ENCODE assay signal across 30 cellular contexts in the genomic region with DNA sequence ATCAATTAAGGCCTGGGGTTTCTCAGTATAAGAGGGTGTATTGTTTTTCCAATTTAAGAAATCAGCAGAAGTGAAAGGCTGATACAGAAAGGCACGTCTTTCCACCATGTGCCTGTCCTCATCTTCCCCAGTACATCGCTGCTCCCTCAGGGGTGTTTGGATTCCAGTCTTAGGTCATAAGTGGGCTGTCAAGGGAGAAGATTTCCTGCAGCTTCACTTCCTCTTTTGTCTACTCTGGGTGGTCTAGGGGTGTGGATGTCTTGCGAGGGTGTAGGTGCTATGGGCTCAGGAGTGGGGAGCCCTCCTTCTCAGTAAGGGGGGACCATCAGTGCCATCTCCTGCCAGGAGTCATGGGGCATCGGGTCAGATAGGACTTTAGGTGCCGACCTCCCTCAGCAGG.
"Had no signal": no experiment of that assay in that cellular context is flagged by ENCODE, and none has a peak within 500 bp of the region (broad histone marks: within the 10 kb centered on the region; RNA-seq: fewer than 3 reads in every experiment).

No MANE protein-coding gene starts in this region.

- DNase-seq: activated CD4-positive, alpha-beta memory T cell treated with anti-CD3 and anti-CD28 coated beads for 36 hours; activated CD4-positive, alpha-beta T cell treated with anti-CD3 and anti-CD28 coated beads, Interleukin-2, amount 10 ng/mL, durations not matched to agents 7 days and 5 days; activated CD4-positive, CD25-positive, alpha-beta regulatory T cell; activated CD8-positive, alpha-beta memory T cell treated with anti-CD3 and anti-CD28 coated beads for 24 hours; activated effector memory CD4-positive, alpha-beta T cell treated with anti-CD3 and anti-CD28 coated beads, Interleukin-2, amount 50 U/mL, for 16 hours; activated naive CD4-positive, alpha-beta T cell treated with Interleukin-2 at 50 U/mL for 16 hours; activated naive CD8-positive, alpha-beta T cell treated with anti-CD3 and anti-CD28 coated beads, Interleukin-2, amount 50 U/mL, for 24 hours; activated T-cell treated with anti-CD3 and anti-CD28 coated beads, Interleukin-2, amount 50 U/mL, for 4 hours; amniotic stem cell; body of pancreas; central memory CD4-positive, alpha-beta T cell; MG63; NCI-H1092 treated with DMSO at 0.1 percent for 48 hours; NCI-H1417 treated with DMSO at 0.1 percent for 48 hours; NCI-H1694; NCI-H2029; NCI-H2107; NCI-H2171 treated with DMSO at 0.1 percent for 48 hours; NCI-H226; NCI-H526; NCI-H774; RPMI8226; T-cell had no signal

- H3K9me3 ChIP-seq: ascending aorta, body of pancreas, MG63 had no signal

- H3K27me3 ChIP-seq: ascending aorta, body of pancreas, MG63 had no signal

- H3K4me1 ChIP-seq: ascending aorta, body of pancreas had no signal

- H3K36me3 ChIP-seq: ascending aorta, MG63 had no signal

- H3K4me3 ChIP-seq: ascending aorta, body of pancreas, MG63, SK-N-MC had no signal

- H3K27ac ChIP-seq: ascending aorta, body of pancreas, KMS-11, SK-N-MC, VCaP had no signal

- ATAC-seq: activated naive CD4-positive, alpha-beta T cell treated with anti-CD3 and anti-CD28 coated beads, Interleukin-2, amount 50 U/mL, for 72 hours; activated naive CD8-positive, alpha-beta T cell treated with anti-CD3 and anti-CD28 coated beads, Interleukin-2, amount 50 U/mL, for 24 hours; activated T-cell treated with anti-CD3 and anti-CD28 coated beads, Interleukin-2, amount 50 U/mL, for 4 hours; body of pancreas; Panc1; Right ventricle myocardium inferior; T-cell had no signal
